In the genomic region with DNA sequence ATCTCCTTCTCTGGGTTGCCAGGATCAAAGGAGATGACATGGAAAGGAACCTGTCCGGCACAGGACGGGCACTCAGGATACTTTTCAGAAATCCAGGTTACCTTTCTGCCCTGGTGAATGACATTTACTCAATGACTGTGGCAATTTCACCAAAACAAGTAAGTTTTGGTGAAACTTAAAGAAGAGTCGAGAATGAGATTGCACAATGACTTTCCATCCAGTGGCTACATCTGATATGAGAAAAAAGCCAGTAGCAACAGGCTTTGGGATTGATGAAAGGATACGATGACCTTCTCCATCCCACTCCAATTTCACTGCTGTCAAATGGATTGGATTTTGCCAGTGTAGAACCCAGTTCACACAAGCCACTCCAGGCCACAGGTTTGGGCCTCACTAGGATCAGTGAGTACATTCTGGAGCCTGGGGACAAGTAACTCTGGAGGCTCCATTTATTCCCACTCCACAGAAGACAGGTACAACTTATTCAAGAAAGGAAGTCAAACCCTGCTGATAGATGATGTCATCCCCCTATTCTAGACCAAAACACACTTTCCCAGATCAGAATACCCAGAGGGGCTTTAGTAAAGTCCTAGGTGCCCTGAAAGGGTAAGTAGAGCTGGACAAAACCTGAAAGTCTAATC, we compare ENCODE assay signal across 11 cellular contexts.
A peak's percentile ranks its signal among the peaks of the same experiment; 100 is the strongest.
DNase-seq lines count a peak whose midpoint lies in the region; ATAC-seq and TF ChIP-seq lines count a peak whose summit lies in the region.
"Had no signal": no experiment of that assay in that cellular context is flagged by ENCODE, and none has a peak within 500 bp of the region (broad histone marks: within the 10 kb centered on the region; RNA-seq: fewer than 3 reads in every experiment).

No MANE protein-coding gene starts in this region.

- no peaks in the 10 kb centered on the region for H3K9me3 ChIP-seq in H9 (ENCODE audit: control insufficient read depth, low read depth, low read length)
- H3K9me3 ChIP-seq in right lobe of liver = no peaks in the 10 kb centered on the region
- no peaks in the 10 kb centered on the region for H3K9me3 ChIP-seq in subcutaneous abdominal adipose tissue (ENCODE audit: control insufficient read depth in 5 of 5, low read length in 5 of 5)
- H3K9me3 ChIP-seq in MG63 = no peaks in the 10 kb centered on the region

- H3K4me3 Mint-ChIP-seq in H9 (no peak overlapping the region), activated B cell treated with CpG ODN at 0.5 μM for 24 hours (peak overlapping the region; percentile 77)
- H3K4me3 Mint-ChIP-seq: activated naive CD8-positive, alpha-beta T cell treated with anti-CD3 and anti-CD28 coated beads, Interleukin-2, amount 50 U/mL, for 24 hours; CD8-positive, alpha-beta T cell had no signal

- no peak overlapping the region for H2BK5ac ChIP-seq in H9 (ENCODE audit: insufficient read length, low read length)

- POLR2A ChIA-PET in activated B cell treated with CpG ODN at 0.5 μM for 24 hours (lab: Charles Lee) = interaction anchor here (0.7 to 1.6 kb wide), 3 partner anchors 13 to 91 kb away, joined by 4 to 9 read pairs (median 6); no protein-coding TSS in a partner anchor

- no peak overlapping the region for H3K4me2 ChIP-seq in H9 (ENCODE audit: insufficient read depth, insufficient read length, low read length)

- H3K27me3 Mint-ChIP-seq in H9 (ENCODE audit: low read depth) (no peaks in the 10 kb centered on the region), activated B cell treated with CpG ODN at 0.5 μM for 24 hours (no peaks in the 10 kb centered on the region)
- H3K27me3 Mint-ChIP-seq: activated naive CD8-positive, alpha-beta T cell treated with anti-CD3 and anti-CD28 coated beads, Interleukin-2, amount 50 U/mL, for 24 hours had no signal

- no peak for TF ChIP-seq CTCF in H9 (conservative IDR thresholded peaks at IDR 0.05)
- no peak for TF ChIP-seq CTCF in activated B cell treated with CpG ODN at 0.5 μM for 24 hours (IDR thresholded peaks at IDR 0.05)
- TF ChIP-seq CTCF in right lobe of liver (IDR thresholded peaks at IDR 0.05) = no peak

- no peak overlapping the region for H3T11ph ChIP-seq in H9 (ENCODE audit: low read length)

- H3K27me3 ChIP-seq in H9 (ENCODE audit: insufficient read depth, low read length) = no peaks in the 10 kb centered on the region
- no peaks in the 10 kb centered on the region for H3K27me3 ChIP-seq in right lobe of liver
- H3K27me3 ChIP-seq in subcutaneous abdominal adipose tissue (ENCODE audit: control insufficient read depth in 5 of 5, insufficient read depth in 4 of 5, low read length in 5 of 5) = no peaks in the 10 kb centered on the region
- H3K27me3 ChIP-seq in MG63 = no peaks in the 10 kb centered on the region

- H2BK120ac ChIP-seq in H9 (ENCODE audit: low read depth, low read length, poor library complexity, severe bottlenecking) = no peak overlapping the region

- ATAC-seq in activated B cell treated with CpG ODN at 0.5 μM for 24 hours (ENCODE audit: low read depth) = no peak
- no peak for ATAC-seq in right lobe of liver
- ATAC-seq in HG03469 (IDR thresholded peaks at IDR 0.05; ENCODE audit: unreplicated experiment) = no peak
- ATAC-seq in GM19395 (IDR thresholded peaks at IDR 0.05; ENCODE audit: unreplicated experiment) = no peak
- ATAC-seq: activated naive CD8-positive, alpha-beta T cell treated with anti-CD3 and anti-CD28 coated beads, Interleukin-2, amount 50 U/mL, for 24 hours; CD8-positive, alpha-beta T cell; stimulated activated naive CD8-positive, alpha-beta T cell treated with anti-CD3 and anti-CD28 coated beads, Interleukin-15, Interleukin-2, amounts not matched to agents 100 U/mL and 50 U/mL, for 24 hours had no signal

- no peak for DNase-seq in H9
- no peak for DNase-seq in activated B cell treated with CpG ODN at 0.5 μM for 24 hours
- DNase-seq in right lobe of liver = no peak
- no peak for DNase-seq in MG63
- no peak for DNase-seq in NCI-H526 (lab: John Stamatoyannopoulos, UW)
- DNase-seq: activated naive CD8-positive, alpha-beta T cell treated with anti-CD3 and anti-CD28 coated beads, Interleukin-2, amount 50 U/mL, for 24 hours; CD8-positive, alpha-beta T cell; stimulated activated naive CD8-positive, alpha-beta T cell treated with anti-CD3 and anti-CD28 coated beads, Interleukin-15, Interleukin-2, amounts not matched to agents 100 U/mL and 50 U/mL, for 24 hours had no signal

- H3K36me3 Mint-ChIP-seq in H9 (ENCODE audit: insufficient read depth in 1 of 3, low read depth in 3 of 3) = peaks cover 15 to 69% (median 55%) of the 10 kb centered on the region in 3 experiments; a peak in 6 of 7 replicates
- peaks cover 3% of the 10 kb centered on the region for H3K36me3 Mint-ChIP-seq in activated B cell treated with CpG ODN at 0.5 μM for 24 hours (ENCODE audit: low read depth)
- H3K36me3 Mint-ChIP-seq: CD8-positive, alpha-beta T cell had no signal

- H2BK12ac ChIP-seq in H9 (ENCODE audit: insufficient read length, low read depth, low read length) = no peak overlapping the region

- no peaks in the 10 kb centered on the region for H3K79me1 ChIP-seq in H9 (ENCODE audit: insufficient read depth, low read depth, low read length, poor library complexity, severe bottlenecking)

- no peaks in the 10 kb centered on the region for H3K23me2 ChIP-seq in H9 (ENCODE audit: insufficient read length, low read depth, low read length, poor library complexity, severe bottlenecking)

- H3K4me3 ChIP-seq in right lobe of liver = no peak overlapping the region
- H3K4me3 ChIP-seq in subcutaneous abdominal adipose tissue (ENCODE audit: low read depth in 1 of 5, low read length in 5 of 5) = no peak overlapping the region
- H3K4me3 ChIP-seq in MG63 = no peak overlapping the region

- H3K27ac Mint-ChIP-seq in H9 (peak overlapping the region in 2 of 3 experiments; percentile 67 to 98; a peak in 1 of 7 replicates), activated B cell treated with CpG ODN at 0.5 μM for 24 hours (peak overlapping the region; percentile 87)
- H3K27ac Mint-ChIP-seq: activated naive CD8-positive, alpha-beta T cell treated with anti-CD3 and anti-CD28 coated beads, Interleukin-2, amount 50 U/mL, for 24 hours; CD8-positive, alpha-beta T cell had no signal

- no peak overlapping the region for H2AFZ ChIP-seq in H9 (ENCODE audit: low read length)

- no peak overlapping the region for H4K8ac ChIP-seq in H9 (replicated peaks; ENCODE audit: insufficient read length, low read depth, low read length)

- H3K9ac ChIP-seq in H9 (ENCODE audit: extremely low read depth, insufficient read length, low read length) (no peak overlapping the region), subcutaneous abdominal adipose tissue (ENCODE audit: low read length in 5 of 5) (no peak overlapping the region)

- no peak overlapping the region for H2BK15ac ChIP-seq in H9 (ENCODE audit: low read depth, low read length)

- H3K56ac ChIP-seq in H9 (ENCODE audit: insufficient read length, low read depth, low read length) = no peak overlapping the region

- H3K4me1 Mint-ChIP-seq in H9 = peaks cover 61 to 63% of the 10 kb centered on the region in 2 experiments
- peaks cover 24% of the 10 kb centered on the region for H3K4me1 Mint-ChIP-seq in activated B cell treated with CpG ODN at 0.5 μM for 24 hours

- H2AK5ac ChIP-seq in H9 (ENCODE audit: insufficient read length, low read length) = no peak overlapping the region

- H3K79me2 ChIP-seq in H9 (ENCODE audit: insufficient read depth, low read length) = no peaks in the 10 kb centered on the region

- H3K27ac ChIP-seq in H9 (ENCODE audit: insufficient read length, low read depth, low read length) (no peak overlapping the region), right lobe of liver (peak overlapping the region; percentile 30 to 34 (median 33)), subcutaneous abdominal adipose tissue (ENCODE audit: low read depth, low read length) (peak overlapping the region; percentile 55)

- no CpG with 5 or more reads among the region's 4 CpGs for WGBS in H9 (ENCODE audit: extremely low coverage, insufficient read length, low lambda C conversion rate)
- WGBS in right lobe of liver (ENCODE audit: insufficient coverage, low coverage, low lambda C conversion rate, missing lambda C conversion rate) = 88% methylated on average over 4 of the region's 4 CpGs

- no peak overlapping the region for H3K23ac ChIP-seq in H9 (ENCODE audit: insufficient read length, low read depth, low read length)

- H3K18ac ChIP-seq in H9 (ENCODE audit: insufficient read length, low read depth, low read length) = no peak overlapping the region

- CTCF ChIA-PET in activated B cell treated with CpG ODN at 0.5 μM for 24 hours (lab: Charles Lee) = no interaction called here

- H3K9me3 Mint-ChIP-seq in H9 (no peaks in the 10 kb centered on the region), activated B cell treated with CpG ODN at 0.5 μM for 24 hours (no peaks in the 10 kb centered on the region)
- H3K9me3 Mint-ChIP-seq: activated naive CD8-positive, alpha-beta T cell treated with anti-CD3 and anti-CD28 coated beads, Interleukin-2, amount 50 U/mL, for 24 hours; CD8-positive, alpha-beta T cell had no signal

- no peak overlapping the region for H2BK20ac ChIP-seq in H9 (ENCODE audit: low read depth, low read length, poor library complexity, severe bottlenecking)

- no peak for TF ChIP-seq POLR2A in right lobe of liver (IDR thresholded peaks at IDR 0.05)

- no peak overlapping the region for H4K5ac ChIP-seq in H9 (ENCODE audit: insufficient read length, low read depth, low read length)

- H3K4me1 ChIP-seq in H9 (ENCODE audit: insufficient read depth, low read length) (peaks cover 22% of the 10 kb centered on the region), right lobe of liver (peaks cover 0 to 25% (median 10%) of the 10 kb centered on the region in 4 donors), subcutaneous abdominal adipose tissue (ENCODE audit: control insufficient read depth in 5 of 5, insufficient read depth in 5 of 5, low read length in 5 of 5) (peaks cover 8 to 36% (median 17%) of the 10 kb centered on the region in 5 donors)

- intact Hi-C loops in activated B cell treated with CpG ODN at 0.5 μM for 24 hours (cut with micrococcal nuclease) = loop anchor here (2.0 kb wide), 2 partner anchors 43 to 61 kb away; no protein-coding TSS in a partner anchor
- intact Hi-C loops in right lobe of liver (cut with DNase I) = no loop called here

- H4K91ac ChIP-seq in H9 (ENCODE audit: insufficient read length, low read depth, low read length) = no peak overlapping the region

- no peaks in the 10 kb centered on the region for H4K20me1 ChIP-seq in H9 (ENCODE audit: control insufficient read depth, insufficient read depth, insufficient read length)

- no peak overlapping the region for H3K4ac ChIP-seq in H9 (ENCODE audit: low read depth, low read length)

- peaks cover 0 to 49% (median 14%) of the 10 kb centered on the region in 4 donors for H3K36me3 ChIP-seq in right lobe of liver
- H3K36me3 ChIP-seq in subcutaneous abdominal adipose tissue (ENCODE audit: control insufficient read depth in 5 of 5, insufficient read depth in 5 of 5, low read length in 5 of 5) = peaks cover 14 to 64% (median 48%) of the 10 kb centered on the region in 5 donors
- peaks cover 28% of the 10 kb centered on the region for H3K36me3 ChIP-seq in MG63

- H3K14ac ChIP-seq in H9 (ENCODE audit: insufficient read depth, low read length) = no peak overlapping the region
